Comparison of ENCODE assay signal across 10 cellular contexts in the genomic region with DNA sequence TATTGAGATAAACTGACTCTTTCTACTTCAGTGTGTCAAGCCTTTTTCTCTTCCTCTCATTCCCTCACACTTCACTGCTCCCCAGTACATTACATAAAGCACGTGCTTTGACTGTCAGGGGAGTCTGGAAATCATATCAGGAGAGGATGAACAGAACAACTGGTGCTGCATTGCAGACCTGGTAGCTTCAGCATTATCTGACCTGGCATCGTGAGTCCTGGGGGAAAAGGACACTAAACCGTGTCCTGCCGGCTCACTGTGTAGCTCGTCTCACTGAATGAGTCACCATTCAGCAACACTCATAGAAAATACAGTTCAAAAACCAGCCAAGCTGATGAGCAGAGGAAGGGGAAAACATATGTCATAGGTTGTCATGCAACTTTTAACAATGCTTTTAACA.
DNase-seq lines count a peak whose midpoint lies in the region; ATAC-seq lines count a peak whose summit lies in the region.
"Had no signal": no experiment of that assay in that cellular context is flagged by ENCODE, and none has a peak within 500 bp of the region (broad histone marks: within the 10 kb centered on the region; RNA-seq: fewer than 3 reads in every experiment).

No MANE protein-coding gene starts in this region.

- H3K27ac Mint-ChIP-seq in activated CD4-positive, alpha-beta memory T cell treated with anti-CD3 and anti-CD28 coated beads, Interleukin-2, amount 10 ng/mL, durations not matched to agents 7 days and 5 days: no peak overlapping the region

- H3K36me3 Mint-ChIP-seq in activated CD4-positive, alpha-beta memory T cell treated with anti-CD3 and anti-CD28 coated beads, Interleukin-2, amount 10 ng/mL, durations not matched to agents 7 days and 5 days (ENCODE audit: low read depth): no peaks in the 10 kb centered on the region

- POLR2A ChIA-PET in activated CD4-positive, alpha-beta memory T cell treated with anti-CD3 and anti-CD28 coated beads, Interleukin-2, amount 10 ng/mL, durations not matched to agents 7 days and 5 days (lab: Charles Lee): no interaction called here

- DNase-seq in EL (peak; percentile 50), T1000 (lab: John Stamatoyannopoulos, UW) (peak; percentile 8), iris pigment epithelial cell (ENCODE audit: low read depth) (peak; percentile 59), SW 1271 (lab: John Stamatoyannopoulos, UW) (no peak), NCI-H1105 treated with DMSO at 0.1 percent for 48 hours (lab: John Stamatoyannopoulos, UW) (no peak)
- no peak for DNase-seq in activated CD4-positive, alpha-beta memory T cell treated with anti-CD3 and anti-CD28 coated beads, Interleukin-2, amount 10 ng/mL, durations not matched to agents 7 days and 5 days
- DNase-seq: erythroblast, SHP77 treated with DMSO at 0.1 percent for 48 hours had no signal

- no peaks in the 10 kb centered on the region for H3K27me3 Mint-ChIP-seq in activated CD4-positive, alpha-beta memory T cell treated with anti-CD3 and anti-CD28 coated beads, Interleukin-2, amount 10 ng/mL, durations not matched to agents 7 days and 5 days

- CTCF ChIA-PET in activated CD4-positive, alpha-beta memory T cell treated with anti-CD3 and anti-CD28 coated beads, Interleukin-2, amount 10 ng/mL, durations not matched to agents 7 days and 5 days (lab: Charles Lee): no interaction called here

- H3K4me1 Mint-ChIP-seq in activated CD4-positive, alpha-beta memory T cell treated with anti-CD3 and anti-CD28 coated beads, Interleukin-2, amount 10 ng/mL, durations not matched to agents 7 days and 5 days: no peaks in the 10 kb centered on the region

- H3K9me3 Mint-ChIP-seq in activated CD4-positive, alpha-beta memory T cell treated with anti-CD3 and anti-CD28 coated beads, Interleukin-2, amount 10 ng/mL, durations not matched to agents 7 days and 5 days: no peaks in the 10 kb centered on the region

- H3K4me3 Mint-ChIP-seq in activated CD4-positive, alpha-beta memory T cell treated with anti-CD3 and anti-CD28 coated beads, Interleukin-2, amount 10 ng/mL, durations not matched to agents 7 days and 5 days: no peak overlapping the region

- ATAC-seq in HG03103 (IDR thresholded peaks at IDR 0.05; ENCODE audit: low read depth, unreplicated experiment): peak; percentile 60
- no peak for ATAC-seq in HG02610 (IDR thresholded peaks at IDR 0.05; ENCODE audit: unreplicated experiment)

Comparison
In these comparisons a context has a peak if more than half of its experiments do, and no peak if none do; other contexts are left out.
1. DNase-seq: peak in EL (single experiment), T1000 (single experiment) and iris pigment epithelial cell (single experiment); none in activated CD4-positive, alpha-beta memory T cell treated with anti-CD3 and anti-CD28 coated beads, Interleukin-2, amount 10 ng/mL, durations not matched to agents 7 days and 5 days (single experiment), SW 1271 (0 of 2) and NCI-H1105 treated with DMSO at 0.1 percent for 48 hours (single experiment).